Comparison of ENCODE assay signal across 1 cellular context in genomic region chr3:196611761-196612483, GRCh38.
TF ChIP-seq lines count a peak whose summit lies in the region.

No MANE protein-coding gene starts in this region.

TF ChIP-seq in K562, 482 proteins besides CTCF, POLR2A, EP300 and RAD21 (continued from another document and continues in another):
- TF ChIP-seq PRDM10 (IDR thresholded peaks at IDR 0.05; ENCODE audit: partially characterized antibody) (peak; percentile 38), MTA2 (IDR thresholded peaks at IDR 0.05; ENCODE audit: low read depth) (0 out of 2 replicates have a peak, but pooled peaks have one; percentile 17), GATAD2A (IDR thresholded peaks at IDR 0.05) (no peak), BHLHE40 (IDR thresholded peaks at IDR 0.05; ENCODE audit: low read length) (no peak; the same call in 1 of the 2 replicates), KDM4B (IDR thresholded peaks at IDR 0.05; ENCODE audit: borderline replicate concordance in 2 of 2, low read depth in 1 of 2) (no peak), ZNF766 (CRISPR knock-in tag; conservative IDR thresholded peaks at IDR 0.05) (no peak), NBN (IDR thresholded peaks at IDR 0.05; ENCODE audit: low read depth) (no peak), ZNF408 (CRISPR knock-in tag; IDR thresholded peaks at IDR 0.05; ENCODE audit: low read depth) (no peak), CBFA2T2 (conservative IDR thresholded peaks at IDR 0.05) (no peak), FOXP4 (CRISPR knock-in tag; IDR thresholded peaks at IDR 0.05; ENCODE audit: borderline replicate concordance) (no peak), PTBP1 (IDR thresholded peaks at IDR 0.05; ENCODE audit: low read depth, low read length) (no peak), HNRNPH1 (optimal IDR thresholded peaks at IDR 0.05; ENCODE audit: low read depth, low read length) (no peak), EGR1 (conservative IDR thresholded peaks at IDR 0.05) (no peak), KLF13 (tag; IDR thresholded peaks at IDR 0.05; ENCODE audit: borderline replicate concordance, low read depth) (no peak), CEBPG (CRISPR knock-in tag; IDR thresholded peaks at IDR 0.05) (no peak), CEBPG (tag; conservative IDR thresholded peaks at IDR 0.05 in 1 of 2, IDR thresholded peaks at IDR 0.05 in 1 of 2) (no peak), MEIS2 (IDR thresholded peaks at IDR 0.05; ENCODE audit: partially characterized antibody) (peak; percentile 2), GTF2E2 (tag; IDR thresholded peaks at IDR 0.05) (no peak), NFXL1 (CRISPR knock-in tag; IDR thresholded peaks at IDR 0.05) (no peak), FOXA1 (IDR thresholded peaks at IDR 0.05; ENCODE audit: borderline replicate concordance) (no peak), AFF4 (CRISPR knock-in tag; IDR thresholded peaks at IDR 0.05) (no peak), PRPF4 (IDR thresholded peaks at IDR 0.05; ENCODE audit: insufficient read depth, low read depth, low read length, poor library complexity, severe bottlenecking) (no peak), ZBTB17 (CRISPR knock-in tag; IDR thresholded peaks at IDR 0.05) (no peak), MAX (CRISPR knock-in tag; IDR thresholded peaks at IDR 0.05) (no peak), ZBTB40 (IDR thresholded peaks at IDR 0.05) (peak; percentile 74), ZBTB40 (CRISPR knock-in tag; IDR thresholded peaks at IDR 0.05) (no peak), RBM17 (IDR thresholded peaks at IDR 0.05; ENCODE audit: borderline replicate concordance, low read depth, low read length) (no peak), HNRNPL (IDR thresholded peaks at IDR 0.05; ENCODE audit: low read depth, low read length) (no peak), CHCHD3 (CRISPR knock-in tag; IDR thresholded peaks at IDR 0.05) (no peak), SMAD3 (CRISPR knock-in tag; conservative IDR thresholded peaks at IDR 0.05) (no peak), BDP1 (IDR thresholded peaks at IDR 0.05; ENCODE audit: insufficient read depth, insufficient read length) (no peak), CREM (IDR thresholded peaks at IDR 0.05; ENCODE audit: low read depth) (no peak), ZZZ3 (IDR thresholded peaks at IDR 0.05) (no peak), CBX3 (IDR thresholded peaks at IDR 0.05; ENCODE audit: borderline replicate concordance in 1 of 2, low read length in 2 of 2) (no peak), CC2D1A (IDR thresholded peaks at IDR 0.05) (no peak), EZH2 (IDR thresholded peaks at IDR 0.05; ENCODE audit: borderline replicate concordance, low read depth, low read length) (no peak), STAG1 (CRISPR knock-in tag; IDR thresholded peaks at IDR 0.05; ENCODE audit: borderline replicate concordance) (peak; percentile 32; the same call in 1 of the 2 replicates), MYC (IDR thresholded peaks at IDR 0.05; ENCODE audit: low read depth, low read length) (peak; percentile 35; the same call in 1 of the 2 replicates), MYC (CRISPR knock-in tag; IDR thresholded peaks at IDR 0.05; ENCODE audit: borderline replicate concordance, low read depth) (no peak), FOXJ2 (tag; IDR thresholded peaks at IDR 0.05) (no peak), ILF3 (IDR thresholded peaks at IDR 0.05; ENCODE audit: borderline replicate concordance) (no peak), SLC30A9 (CRISPR knock-in tag; IDR thresholded peaks at IDR 0.05) (no peak), JUN (IDR thresholded peaks at IDR 0.05; ENCODE audit: borderline replicate concordance, low read depth, low read length) (no peak), JUN (CRISPR knock-in tag; IDR thresholded peaks at IDR 0.05; ENCODE audit: borderline replicate concordance) (no peak), NFYB (IDR thresholded peaks at IDR 0.05; ENCODE audit: extremely low read depth, insufficient read length) (no peak), YY1 (IDR thresholded peaks at IDR 0.05; ENCODE audit: borderline replicate concordance in 1 of 3, control insufficient read depth in 1 of 3, extremely low read depth in 1 of 3, insufficient read depth in 3 of 3, insufficient read length in 1 of 3, insufficient replicate concordance in 2 of 3, low read depth in 1 of 3, low read length in 2 of 3) (peak in 1 of 3 experiments; percentile 19), ELF1 (tag; IDR thresholded peaks at IDR 0.05) (peak; percentile 59; the same call in 1 of the 2 replicates), TRIM24 (IDR thresholded peaks at IDR 0.05) (0 out of 4 replicates have a peak, but pooled peaks of 1 of the 2 experiments have one; percentile 17), STAT5B (CRISPR knock-in tag; IDR thresholded peaks at IDR 0.05) (no peak), GABPA (tag; conservative IDR thresholded peaks at IDR 0.05; ENCODE audit: low read depth) (peak; percentile 86), ZNF174 (CRISPR knock-in tag; IDR thresholded peaks at IDR 0.05) (no peak), ARID1B (IDR thresholded peaks at IDR 0.05) (peak; percentile 63), HES1 (IDR thresholded peaks at IDR 0.05; ENCODE audit: low read depth) (no peak)
